In genomic region chr1:37514350-37515184, GRCh38 we compare ENCODE assay signal across 8 cellular contexts. TPM values are rescaled to one million over a fixed set of nuclear protein-coding genes. Genes with fewer than 3 reads are reported as not detected.
A peak's percentile ranks its signal among the peaks of the same experiment; 100 is the strongest.
DNase-seq lines count a peak whose midpoint lies in the region; ATAC-seq and TF ChIP-seq lines count a peak whose summit lies in the region.

MEAF6 (minus strand) TSS chr1:37514766; CDS start chr1:37514746, 20 bp downstream.

- CTCF ChIA-PET in Caco-2 (lab: Charles Lee): interaction anchor here (0.5 to 1.7 kb wide), 8 partner anchors 11 to 1492 kb away, joined by 3 to 6 read pairs (median 4); partner anchors contain the start of genes GNL2 and POU3F1

- peak within 1 kb of the TSS; percentile 96 for H3K9ac ChIP-seq in OCI-LY1 (ENCODE audit: low read length)

- no peaks in the 10 kb centered on the region for H3K27me3 Mint-ChIP-seq in Caco-2 (ENCODE audit: insufficient read depth, unreplicated experiment)

- H3K27me3 ChIP-seq in Caco-2 (replicated peaks; ENCODE audit: control insufficient read depth, insufficient read depth, low read length): no peaks in the 10 kb centered on the region
- no peaks in the 10 kb centered on the region for H3K27me3 ChIP-seq in OCI-LY1 (ENCODE audit: insufficient read depth, low read length)

- no peaks in the 10 kb centered on the region for H3K36me3 ChIP-seq in Caco-2 (ENCODE audit: control insufficient read depth, insufficient read depth, low read length)
- H3K36me3 ChIP-seq in OCI-LY1 (ENCODE audit: insufficient read depth, low read length): peaks cover 18% of the 10 kb centered on the region; the same call in 1 of the 2 replicates

- H3K9me3 ChIP-seq in Caco-2 (no peaks in the 10 kb centered on the region), OCI-LY1 (ENCODE audit: low read length) (no peaks in the 10 kb centered on the region)

- peaks cover 14% of the 10 kb centered on the region for H3K4me1 Mint-ChIP-seq in Caco-2 (ENCODE audit: low read depth, unreplicated experiment)

- TF ChIP-seq CTCF in Caco-2 (IDR thresholded peaks at IDR 0.05; ENCODE audit: insufficient read depth in 1 of 2, low read depth in 1 of 2, low read length in 1 of 2, severe bottlenecking in 1 of 2, unreplicated experiment in 1 of 2): peak in 1 of 2 experiments; percentile 68
- TF ChIP-seq CTCF in OCI-LY1 (IDR thresholded peaks at IDR 0.05; ENCODE audit: low read length): peak; percentile 66

- no peaks in the 10 kb centered on the region for H4K20me1 ChIP-seq in OCI-LY1 (ENCODE audit: insufficient read depth, low read length)

- no peaks in the 10 kb centered on the region for H3K9me3 Mint-ChIP-seq in Caco-2 (ENCODE audit: unreplicated experiment)

- BruUV-seq in Caco-2 (replicated peaks; lab: Mats Ljungman, UMichigan): no TSS peak

- H3K4me2 ChIP-seq in OCI-LY1 (ENCODE audit: low read length): peak within 1 kb of the TSS; percentile 91

- intact Hi-C loops in Caco-2 (cut with micrococcal nuclease; ENCODE audit: unreplicated experiment): loop anchor here (2.0 kb wide), 1 partner anchor 20 kb away; no protein-coding TSS in a partner anchor

- H3K27ac ChIP-seq in OCI-LY1 (ENCODE audit: low read depth, low read length, poor library complexity, severe bottlenecking) (peak within 1 kb of the TSS; percentile 54), epithelial cell of prostate (peak within 1 kb of the TSS; percentile 85)

- H3K79me2 ChIP-seq in OCI-LY1 (ENCODE audit: insufficient read depth, low read length): 0 out of 2 replicates have a peak, but pooled peaks cover 4% of the 10 kb centered on the region

- H2AFZ ChIP-seq in OCI-LY1 (ENCODE audit: low read length): no peak within 1 kb of the TSS

- peak within 1 kb of the TSS; percentile 69 for H3K4me3 ChIP-seq in Caco-2 (ENCODE audit: low read depth, low read length)
- H3K4me3 ChIP-seq in OCI-LY1 (ENCODE audit: low read depth, low read length, poor library complexity, severe bottlenecking): peak within 1 kb of the TSS; percentile 93

- no peaks in the 10 kb centered on the region for H3F3A ChIP-seq in OCI-LY1 (ENCODE audit: insufficient read depth, low read length)

- POLR2A ChIA-PET in Caco-2 (lab: Charles Lee): interaction anchor here (0.6 to 1.6 kb wide), 7 partner anchors 27 to 1485 kb away, joined by 3 to 6 read pairs (median 4); partner anchors contain the start of genes SNIP1 and ZC3H12A

- peaks cover 10% of the 10 kb centered on the region; the same call in 1 of the 2 replicates for H3K4me1 ChIP-seq in Caco-2
- H3K4me1 ChIP-seq in OCI-LY1 (ENCODE audit: insufficient read depth, low read length, severe bottlenecking): peaks cover 21% of the 10 kb centered on the region

- H3K27ac Mint-ChIP-seq in Caco-2 (ENCODE audit: unreplicated experiment): peak within 1 kb of the TSS; percentile 84

- DNase-seq in Caco-2: peak; percentile 69 to 84
- DNase-seq in HS-27A (ENCODE audit: low read depth): peak; percentile 55
- DNase-seq in activated T-cell treated with anti-CD3 and anti-CD28 coated beads for 24 hours (ENCODE audit: low read depth): peak; percentile 77
- DNase-seq in epithelial cell of prostate (ENCODE audit: low read depth, low spot score): no peak
- peak; percentile 81 for DNase-seq in mucosa of gallbladder (ENCODE audit: low spot score)
- peak; percentile 51 to 65 for DNase-seq in stimulated activated CD8-positive, alpha-beta memory T cell treated with anti-CD3 and anti-CD28 coated beads, Interleukin-4, amount 100 ng/mL, for 4 hours (ENCODE audit: low read depth in 2 of 2, low spot score in 1 of 2)

- H3K36me3 Mint-ChIP-seq in Caco-2 (ENCODE audit: insufficient read depth, unreplicated experiment): peaks cover 11% of the 10 kb centered on the region

- ATAC-seq in GM19467 (IDR thresholded peaks at IDR 0.05; ENCODE audit: unreplicated experiment): peak; percentile 88

- peak within 1 kb of the TSS; percentile 84 for H3K4me3 Mint-ChIP-seq in Caco-2 (ENCODE audit: unreplicated experiment)

- H3K9me2 ChIP-seq in OCI-LY1 (ENCODE audit: low read depth, low read length): no peaks in the 10 kb centered on the region

RNA-seq across cellular contexts. Expression of gene MEAF6, which starts in this region (rescaled TPM):
- total RNA-seq in Caco-2 (2022): 36.8 and 38.3 TPM in 2 replicates
- total RNA-seq in mucosa of gallbladder: 74.2 TPM
